2 cellular contexts compared by ENCODE assay signal in the genomic region with DNA sequence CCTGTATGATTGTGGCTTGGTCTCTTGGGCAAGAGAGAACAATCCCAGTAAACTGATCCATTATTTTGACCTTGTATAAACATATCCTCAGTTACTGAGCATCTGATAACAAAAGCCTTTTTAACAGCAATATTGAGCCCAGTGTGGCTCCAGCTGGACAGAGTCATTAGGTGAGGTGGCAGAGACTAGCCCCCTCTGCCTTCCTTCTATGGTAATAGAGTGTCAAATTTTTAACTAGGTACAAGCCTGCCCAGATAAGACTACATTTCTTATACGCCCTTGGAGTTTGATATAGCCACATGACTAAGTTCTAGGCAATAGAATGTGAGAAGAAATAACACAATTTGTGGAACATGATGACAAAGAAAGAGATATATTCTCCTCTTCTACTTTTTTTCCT.
TF ChIP-seq lines count a peak whose summit lies in the region.

No MANE protein-coding gene starts in this region.

TF ChIP-seq in GM23338, 12 proteins besides CTCF, POLR2A, EP300 and RAD21:
- no peak for TF ChIP-seq ZNF331 (CRISPR knock-in tag; IDR thresholded peaks at IDR 0.05; ENCODE audit: low read depth)
- no peak for TF ChIP-seq JUNB (IDR thresholded peaks at IDR 0.05; ENCODE audit: unreplicated experiment)
- TF ChIP-seq, protein P1, sequence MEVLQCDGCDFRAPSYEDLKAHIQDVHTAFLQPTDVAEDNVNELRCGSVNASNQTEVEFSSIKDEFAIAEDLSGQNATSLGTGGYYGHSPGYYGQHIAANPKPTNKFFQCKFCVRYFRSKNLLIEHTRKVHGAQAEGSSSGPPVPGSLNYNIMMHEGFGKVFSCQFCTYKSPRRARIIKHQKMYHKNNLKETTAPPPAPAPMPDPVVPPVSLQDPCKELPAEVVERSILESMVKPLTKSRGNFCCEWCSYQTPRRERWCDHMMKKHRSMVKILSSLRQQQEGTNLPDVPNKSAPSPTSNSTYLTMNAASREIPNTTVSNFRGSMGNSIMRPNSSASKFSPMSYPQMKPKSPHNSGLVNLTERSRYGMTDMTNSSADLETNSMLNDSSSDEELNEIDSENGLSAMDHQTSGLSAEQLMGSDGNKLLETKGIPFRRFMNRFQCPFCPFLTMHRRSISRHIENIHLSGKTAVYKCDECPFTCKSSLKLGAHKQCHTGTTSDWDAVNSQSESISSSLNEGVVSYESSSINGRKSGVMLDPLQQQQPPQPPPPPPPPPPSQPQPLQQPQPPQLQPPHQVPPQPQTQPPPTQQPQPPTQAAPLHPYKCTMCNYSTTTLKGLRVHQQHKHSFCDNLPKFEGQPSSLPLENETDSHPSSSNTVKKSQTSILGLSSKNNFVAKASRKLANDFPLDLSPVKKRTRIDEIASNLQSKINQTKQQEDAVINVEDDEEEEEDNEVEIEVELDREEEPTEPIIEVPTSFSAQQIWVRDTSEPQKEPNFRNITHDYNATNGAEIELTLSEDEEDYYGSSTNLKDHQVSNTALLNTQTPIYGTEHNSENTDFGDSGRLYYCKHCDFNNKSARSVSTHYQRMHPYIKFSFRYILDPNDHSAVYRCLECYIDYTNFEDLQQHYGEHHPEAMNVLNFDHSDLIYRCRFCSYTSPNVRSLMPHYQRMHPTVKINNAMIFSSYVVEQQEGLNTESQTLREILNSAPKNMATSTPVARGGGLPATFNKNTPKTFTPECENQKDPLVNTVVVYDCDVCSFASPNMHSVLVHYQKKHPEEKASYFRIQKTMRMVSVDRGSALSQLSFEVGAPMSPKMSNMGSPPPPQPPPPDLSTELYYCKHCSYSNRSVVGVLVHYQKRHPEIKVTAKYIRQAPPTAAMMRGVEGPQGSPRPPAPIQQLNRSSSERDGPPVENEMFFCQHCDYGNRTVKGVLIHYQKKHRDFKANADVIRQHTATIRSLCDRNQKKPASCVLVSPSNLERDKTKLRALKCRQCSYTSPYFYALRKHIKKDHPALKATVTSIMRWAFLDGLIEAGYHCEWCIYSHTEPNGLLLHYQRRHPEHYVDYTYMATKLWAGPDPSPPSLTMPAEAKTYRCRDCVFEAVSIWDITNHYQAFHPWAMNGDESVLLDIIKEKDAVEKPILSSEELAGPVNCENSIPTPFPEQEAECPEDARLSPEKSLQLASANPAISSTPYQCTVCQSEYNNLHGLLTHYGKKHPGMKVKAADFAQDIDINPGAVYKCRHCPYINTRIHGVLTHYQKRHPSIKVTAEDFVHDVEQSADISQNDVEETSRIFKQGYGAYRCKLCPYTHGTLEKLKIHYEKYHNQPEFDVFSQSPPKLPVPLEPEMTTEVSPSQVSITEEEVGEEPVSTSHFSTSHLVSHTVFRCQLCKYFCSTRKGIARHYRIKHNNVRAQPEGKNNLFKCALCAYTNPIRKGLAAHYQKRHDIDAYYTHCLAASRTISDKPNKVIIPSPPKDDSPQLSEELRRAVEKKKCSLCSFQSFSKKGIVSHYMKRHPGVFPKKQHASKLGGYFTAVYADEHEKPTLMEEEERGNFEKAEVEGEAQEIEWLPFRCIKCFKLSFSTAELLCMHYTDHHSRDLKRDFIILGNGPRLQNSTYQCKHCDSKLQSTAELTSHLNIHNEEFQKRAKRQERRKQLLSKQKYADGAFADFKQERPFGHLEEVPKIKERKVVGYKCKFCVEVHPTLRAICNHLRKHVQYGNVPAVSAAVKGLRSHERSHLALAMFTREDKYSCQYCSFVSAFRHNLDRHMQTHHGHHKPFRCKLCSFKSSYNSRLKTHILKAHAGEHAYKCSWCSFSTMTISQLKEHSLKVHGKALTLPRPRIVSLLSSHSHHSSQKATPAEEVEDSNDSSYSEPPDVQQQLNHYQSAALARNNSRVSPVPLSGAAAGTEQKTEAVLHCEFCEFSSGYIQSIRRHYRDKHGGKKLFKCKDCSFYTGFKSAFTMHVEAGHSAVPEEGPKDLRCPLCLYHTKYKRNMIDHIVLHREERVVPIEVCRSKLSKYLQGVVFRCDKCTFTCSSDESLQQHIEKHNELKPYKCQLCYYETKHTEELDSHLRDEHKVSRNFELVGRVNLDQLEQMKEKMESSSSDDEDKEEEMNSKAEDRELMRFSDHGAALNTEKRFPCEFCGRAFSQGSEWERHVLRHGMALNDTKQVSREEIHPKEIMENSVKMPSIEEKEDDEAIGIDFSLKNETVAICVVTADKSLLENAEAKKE (CRISPR knock-in tag; IDR thresholded peaks at IDR 0.05), result no peak
- TF ChIP-seq NANOG (IDR thresholded peaks at IDR 0.05; ENCODE audit: borderline replicate concordance), result no peak
- TF ChIP-seq STAT1 (IDR thresholded peaks at IDR 0.05; ENCODE audit: unreplicated experiment), result no peak
- TF ChIP-seq POLR2AphosphoS5 (IDR thresholded peaks at IDR 0.05; ENCODE audit: low read depth), result no peak
- TF ChIP-seq EZH2phosphoT487 (IDR thresholded peaks at IDR 0.05; ENCODE audit: unreplicated experiment), result no peak
- TF ChIP-seq EZH2 (IDR thresholded peaks at IDR 0.05; ENCODE audit: low read depth, unreplicated experiment), result no peak

TF ChIP-seq in HepG2, 621 proteins besides CTCF, POLR2A, EP300 and RAD21:
- TF ChIP-seq, protein P2, sequence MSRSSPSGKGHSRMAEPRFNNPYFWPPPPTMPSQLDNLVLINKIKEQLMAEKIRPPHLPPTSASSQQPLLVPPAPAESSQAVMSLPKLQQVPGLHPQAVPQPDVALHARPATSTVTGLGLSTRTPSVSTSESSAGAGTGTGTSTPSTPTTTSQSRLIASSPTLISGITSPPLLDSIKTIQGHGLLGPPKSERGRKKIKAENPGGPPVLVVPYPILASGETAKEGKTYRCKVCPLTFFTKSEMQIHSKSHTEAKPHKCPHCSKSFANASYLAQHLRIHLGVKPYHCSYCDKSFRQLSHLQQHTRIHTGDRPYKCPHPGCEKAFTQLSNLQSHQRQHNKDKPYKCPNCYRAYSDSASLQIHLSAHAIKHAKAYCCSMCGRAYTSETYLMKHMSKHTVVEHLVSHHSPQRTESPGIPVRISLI (CRISPR knock-in tag; IDR thresholded peaks at IDR 0.05; ENCODE audit: borderline replicate concordance), result no peak
- TF ChIP-seq SMC3 (IDR thresholded peaks at IDR 0.05; ENCODE audit: low read length), result 0 out of 2 replicates have a peak, but pooled peaks have one; percentile 5
- no peak for TF ChIP-seq MXD1 (CRISPR knock-in tag; IDR thresholded peaks at IDR 0.05)
- no peak for TF ChIP-seq MAFG (CRISPR knock-in tag; IDR thresholded peaks at IDR 0.05)
- peak; percentile 24; the same call in 1 of the 2 replicates for TF ChIP-seq STAG1 (CRISPR knock-in tag; IDR thresholded peaks at IDR 0.05)
- TF ChIP-seq, protein P3, sequence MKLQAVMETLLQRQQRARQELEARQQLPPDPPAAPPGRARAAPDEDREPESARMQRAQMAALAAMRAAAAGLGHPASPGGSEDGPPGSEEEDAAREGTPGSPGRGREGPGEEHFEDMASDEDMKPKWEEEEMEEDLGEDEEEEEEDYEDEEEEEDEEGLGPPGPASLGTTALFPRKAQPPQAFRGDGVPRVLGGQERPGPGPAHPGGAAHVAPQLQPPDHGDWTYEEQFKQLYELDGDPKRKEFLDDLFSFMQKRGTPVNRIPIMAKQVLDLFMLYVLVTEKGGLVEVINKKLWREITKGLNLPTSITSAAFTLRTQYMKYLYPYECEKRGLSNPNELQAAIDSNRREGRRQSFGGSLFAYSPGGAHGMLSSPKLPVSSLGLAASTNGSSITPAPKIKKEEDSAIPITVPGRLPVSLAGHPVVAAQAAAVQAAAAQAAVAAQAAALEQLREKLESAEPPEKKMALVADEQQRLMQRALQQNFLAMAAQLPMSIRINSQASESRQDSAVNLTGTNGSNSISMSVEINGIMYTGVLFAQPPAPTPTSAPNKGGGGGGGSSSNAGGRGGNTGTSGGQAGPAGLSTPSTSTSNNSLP (IDR thresholded peaks at IDR 0.05; ENCODE audit: low read depth, low read length), result no peak
- no peak for TF ChIP-seq ZMAT5 (CRISPR knock-in tag; IDR thresholded peaks at IDR 0.05; ENCODE audit: borderline replicate concordance, low read depth)
- TF ChIP-seq NR2F2 (IDR thresholded peaks at IDR 0.05; ENCODE audit: borderline replicate concordance, low read depth), result no peak
- TF ChIP-seq, protein P4, sequence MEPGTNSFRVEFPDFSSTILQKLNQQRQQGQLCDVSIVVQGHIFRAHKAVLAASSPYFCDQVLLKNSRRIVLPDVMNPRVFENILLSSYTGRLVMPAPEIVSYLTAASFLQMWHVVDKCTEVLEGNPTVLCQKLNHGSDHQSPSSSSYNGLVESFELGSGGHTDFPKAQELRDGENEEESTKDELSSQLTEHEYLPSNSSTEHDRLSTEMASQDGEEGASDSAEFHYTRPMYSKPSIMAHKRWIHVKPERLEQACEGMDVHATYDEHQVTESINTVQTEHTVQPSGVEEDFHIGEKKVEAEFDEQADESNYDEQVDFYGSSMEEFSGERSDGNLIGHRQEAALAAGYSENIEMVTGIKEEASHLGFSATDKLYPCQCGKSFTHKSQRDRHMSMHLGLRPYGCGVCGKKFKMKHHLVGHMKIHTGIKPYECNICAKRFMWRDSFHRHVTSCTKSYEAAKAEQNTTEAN (CRISPR knock-in tag; conservative IDR thresholded peaks at IDR 0.05), result no peak
- TF ChIP-seq MED13 (CRISPR knock-in tag; IDR thresholded peaks at IDR 0.05), result no peak
- no peak for TF ChIP-seq ZNF749 (CRISPR knock-in tag; IDR thresholded peaks at IDR 0.05; ENCODE audit: borderline replicate concordance)
TF ChIP-seq in HepG2: peak in this region for 2.
